Comparison of ENCODE assay signal across 19 cellular contexts in genomic region chr18:28952339-28952738, GRCh38.
"Had no signal": no experiment of that assay in that cellular context is flagged by ENCODE, and none has a peak within 500 bp of the region (broad histone marks: within the 10 kb centered on the region; RNA-seq: fewer than 3 reads in every experiment).

No MANE protein-coding gene starts in this region.

- H3K27ac Mint-ChIP-seq: immature natural killer cell; naive thymus-derived CD4-positive, alpha-beta T cell had no signal

- H3K4me3 Mint-ChIP-seq: immature natural killer cell; naive thymus-derived CD4-positive, alpha-beta T cell had no signal

- H3K36me3 Mint-ChIP-seq: naive thymus-derived CD4-positive, alpha-beta T cell had no signal

- H3K4me1 Mint-ChIP-seq: immature natural killer cell; naive thymus-derived CD4-positive, alpha-beta T cell had no signal

- H3K27me3 Mint-ChIP-seq: naive thymus-derived CD4-positive, alpha-beta T cell had no signal

- DNase-seq: dermis blood vessel endothelial cell; dorsolateral prefrontal cortex; effector CD4-positive, alpha-beta T cell; effector memory CD4-positive, alpha-beta T cell; foreskin keratinocyte; heart left ventricle; hypothalamus; immature natural killer cell; islet precursor cell; kidney; kidney glomerular epithelial cell; left colon; left ventricle myocardium inferior; lower lobe of right lung; mesenchymal stem cell; midbrain; naive thymus-derived CD4-positive, alpha-beta T cell had no signal

- ATAC-seq: foreskin keratinocyte; gastroesophageal sphincter; heart left ventricle; left colon; left lobe of liver; lower lobe of right lung; naive thymus-derived CD4-positive, alpha-beta T cell had no signal
